ENCODE assay signal across 1 cellular context in genomic region chr22:50039669-50040458, GRCh38.
TF ChIP-seq lines count a peak whose summit lies in the region.

No MANE protein-coding gene starts in this region.

TF ChIP-seq in K562, 482 proteins besides CTCF, POLR2A, EP300 and RAD21:
- TF ChIP-seq NR2F6 (CRISPR knock-in tag; IDR thresholded peaks at IDR 0.05) (no peak), MAX (CRISPR knock-in tag; IDR thresholded peaks at IDR 0.05) (peak; percentile 31; the same call in 1 of the 2 replicates)
